ENCODE assay signal across 8 cellular contexts in genomic region chr3:142447308-142447851, GRCh38. TPM values are rescaled to one million over a fixed set of nuclear protein-coding genes. Genes with fewer than 3 reads are reported as not detected.
A peak's percentile ranks its signal among the peaks of the same experiment; 100 is the strongest.
DNase-seq lines count a peak whose midpoint lies in the region; ATAC-seq and TF ChIP-seq lines count a peak whose summit lies in the region.

No MANE protein-coding gene starts in this region.

- peaks cover 53% of the 10 kb centered on the region for H3K79me2 ChIP-seq in osteoblast (ENCODE audit: insufficient read depth, low read length)

- H3K4me1 Mint-ChIP-seq in type B pancreatic cell (ENCODE audit: unreplicated experiment), result peaks cover 22% of the 10 kb centered on the region

- peaks cover 0 to 17% (median 0%) of the 10 kb centered on the region in 11 experiments; a peak in 7 of 22 replicates for H4K20me1 ChIP-seq in BLaER1 treated with 17β-estradiol and CSF1 and Interleukin-3, amounts not matched to agents 10 nM and 100 nM
- H4K20me1 ChIP-seq in osteoblast (ENCODE audit: insufficient read depth, low read length), result peaks cover 11% of the 10 kb centered on the region

- peak overlapping the region; percentile 81 to 98 (median 93) for H3K4me3 ChIP-seq in BLaER1 treated with 17β-estradiol and CSF1 and Interleukin-3, amounts not matched to agents 10 nM and 100 nM
- H3K4me3 ChIP-seq in SJCRH30 (peak overlapping the region; percentile 91), osteoblast (ENCODE audit: insufficient read depth, low read length) (peak overlapping the region; percentile 93)

- peaks cover 26 to 60% (median 46%) of the 10 kb centered on the region in 11 experiments for H3K36me3 ChIP-seq in BLaER1 treated with 17β-estradiol and CSF1 and Interleukin-3, amounts not matched to agents 10 nM and 100 nM
- H3K36me3 ChIP-seq in SJCRH30, result peaks cover 30% of the 10 kb centered on the region
- peaks cover 8% of the 10 kb centered on the region for H3K36me3 ChIP-seq in osteoblast (ENCODE audit: insufficient read depth, low read length)

- H3K9ac ChIP-seq in BLaER1 treated with 17β-estradiol and CSF1 and Interleukin-3, amounts not matched to agents 10 nM and 100 nM, result peak overlapping the region; percentile 95 to 99 (median 97)

- peak overlapping the region; percentile 95 for H3K4me3 Mint-ChIP-seq in type B pancreatic cell

- peak overlapping the region; percentile 73 to 95 (median 82) for H3K4me2 ChIP-seq in BLaER1 treated with 17β-estradiol and CSF1 and Interleukin-3, amounts not matched to agents 10 nM and 100 nM
- H3K4me2 ChIP-seq in osteoblast (ENCODE audit: insufficient read depth, low read length), result peak overlapping the region; percentile 89

- H3K9me3 ChIP-seq in BLaER1 treated with 17β-estradiol and CSF1 and Interleukin-3, amounts not matched to agents 10 nM and 100 nM (replicated peaks in 1 of 11), result peaks cover 0 to 22% (median 20%) of the 10 kb centered on the region in 11 experiments; a peak in 19 of 22 replicates
- no peaks in the 10 kb centered on the region for H3K9me3 ChIP-seq in SJCRH30 (replicated peaks)
- H3K9me3 ChIP-seq in osteoblast (ENCODE audit: low read depth, low read length), result no peaks in the 10 kb centered on the region

- TF ChIP-seq CTCF in osteoblast (IDR thresholded peaks at IDR 0.05; ENCODE audit: extremely low read depth, low read depth, low read length) (no peak), type B pancreatic cell (conservative IDR thresholded peaks at IDR 0.05) (no peak)

- no peaks in the 10 kb centered on the region for H3K27me3 ChIP-seq in BLaER1 treated with 17β-estradiol and CSF1 and Interleukin-3, amounts not matched to agents 10 nM and 100 nM
- H3K27me3 ChIP-seq in SJCRH30 (no peaks in the 10 kb centered on the region), osteoblast (ENCODE audit: insufficient read depth, low read length) (no peaks in the 10 kb centered on the region)

- H3K36me3 Mint-ChIP-seq in activated naive CD4-positive, alpha-beta T cell treated with anti-CD3 and anti-CD28 coated beads, Interleukin-2, amount 50 U/mL, for 72 hours, result peaks cover 24 to 39% of the 10 kb centered on the region in 2 donors
- H3K36me3 Mint-ChIP-seq in type B pancreatic cell, result peaks cover 11% of the 10 kb centered on the region

- peaks cover 17 to 30% (median 25%) of the 10 kb centered on the region in 10 experiments for H3K4me1 ChIP-seq in BLaER1 treated with 17β-estradiol and CSF1 and Interleukin-3, amounts not matched to agents 10 nM and 100 nM
- H3K4me1 ChIP-seq in SJCRH30 (peaks cover 17% of the 10 kb centered on the region), osteoblast (ENCODE audit: insufficient read depth, low read length) (peaks cover 13% of the 10 kb centered on the region)

- DNase-seq in SJCRH30, result peak; percentile 78
- DNase-seq in activated naive CD4-positive, alpha-beta T cell treated with anti-CD3 and anti-CD28 coated beads, Interleukin-2, amount 50 U/mL, for 72 hours (ENCODE audit: low spot score in 2 of 2), result peak; percentile 49 to 63
- peak; percentile 25 for DNase-seq in glomerular visceral epithelial cell (ENCODE audit: extremely low spot score)
- peak; percentile 64 for DNase-seq in osteoblast (ENCODE audit: insufficient read length, low spot score, missing footprints)
- no peak for DNase-seq in type B pancreatic cell (ENCODE audit: extremely low spot score, unreplicated experiment)

- H3K9me3 Mint-ChIP-seq in activated naive CD4-positive, alpha-beta T cell treated with anti-CD3 and anti-CD28 coated beads, Interleukin-2, amount 50 U/mL, for 72 hours, result peaks cover 0 to 5% of the 10 kb centered on the region in 2 donors
- no peaks in the 10 kb centered on the region for H3K9me3 Mint-ChIP-seq in type B pancreatic cell

- no peaks in the 10 kb centered on the region for H3K27me3 Mint-ChIP-seq in type B pancreatic cell

- peak overlapping the region; percentile 92 to 99 (median 96) for H3K27ac ChIP-seq in BLaER1 treated with 17β-estradiol and CSF1 and Interleukin-3, amounts not matched to agents 10 nM and 100 nM
- H3K27ac ChIP-seq in SJCRH30 (peak overlapping the region; percentile 99), osteoblast (ENCODE audit: low read depth, low read length) (peak overlapping the region; percentile 98)

- H3K27ac Mint-ChIP-seq in activated naive CD4-positive, alpha-beta T cell treated with anti-CD3 and anti-CD28 coated beads, Interleukin-2, amount 50 U/mL, for 72 hours, result peak overlapping the region; percentile 99 to 100
- H3K27ac Mint-ChIP-seq in type B pancreatic cell, result peak overlapping the region; percentile 99

- peak overlapping the region; percentile 93 for H2AFZ ChIP-seq in osteoblast (ENCODE audit: low read length)

- ATAC-seq in GM19372 (IDR thresholded peaks at IDR 0.05; ENCODE audit: low read depth, unreplicated experiment) (peak; percentile 26), HG03457 (IDR thresholded peaks at IDR 0.05; ENCODE audit: unreplicated experiment) (peak; percentile 9)
- peak; percentile 22 to 33 for ATAC-seq in activated naive CD4-positive, alpha-beta T cell treated with anti-CD3 and anti-CD28 coated beads, Interleukin-2, amount 50 U/mL, for 72 hours

RNA-seq across cellular contexts. Expression of gene XRN1, which starts 0.5 kb away (rescaled TPM):
- total RNA-seq in SJCRH30 (2014; rRNA removed; shearing (Covaris generic)), result 178 and 205 TPM in 2 replicates
- total RNA-seq in activated naive CD4-positive, alpha-beta T cell treated with anti-CD3 and anti-CD28 coated beads, Interleukin-2, amount 50 U/mL, for 72 hours, result 10 to 100 TPM; 60.4 to 79.2 TPM
- 55.4 and 57.5 TPM in 2 replicates for total RNA-seq in osteoblast
- total RNA-seq in type B pancreatic cell (ENCODE audit: low replicate concordance), result 28.1 and 39.3 TPM in 2 replicates
